14 cellular contexts compared by ENCODE assay signal in the genomic region with DNA sequence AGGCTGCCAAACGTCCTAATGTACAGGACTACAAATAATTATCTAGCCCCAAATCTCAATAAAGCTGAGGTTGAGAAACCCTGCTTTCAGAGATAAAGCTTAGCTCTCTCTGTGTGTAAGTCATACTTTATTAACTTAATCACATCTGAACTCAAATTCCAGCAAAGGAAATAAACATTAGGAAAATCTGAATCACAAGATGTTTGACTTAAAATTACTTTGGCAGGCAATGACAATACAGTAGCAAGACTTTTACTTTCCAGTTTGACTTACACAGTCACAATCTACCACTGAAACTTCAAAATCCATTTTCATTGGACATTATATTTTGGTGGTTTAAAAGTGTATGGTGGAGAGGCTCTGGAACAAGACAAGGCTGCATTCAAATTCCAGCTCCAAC. TPM values are rescaled to one million over a fixed set of nuclear protein-coding genes. Genes with fewer than 3 reads are reported as not detected.
DNase-seq lines count a peak whose midpoint lies in the region; ATAC-seq, FAIRE-seq and TF ChIP-seq lines count a peak whose summit lies in the region.
"Had no signal": no experiment of that assay in that cellular context is flagged by ENCODE, and none has a peak within 500 bp of the region (broad histone marks: within the 10 kb centered on the region; RNA-seq: fewer than 3 reads in every experiment).

No MANE protein-coding gene starts in this region.

- ATAC-seq in IMR-90 (ENCODE audit: low read depth) (peak; percentile 74), naive B cell (ENCODE audit: low read depth in 2 of 2) (no peak), sciatic nerve (no peak), pancreas (no peak)
- ATAC-seq in activated naive CD8-positive, alpha-beta T cell treated with anti-CD3 and anti-CD28 coated beads, Interleukin-2, amount 10 ng/mL, durations not matched to agents 7 days and 5 days (ENCODE audit: low read depth), result peak; percentile 43
- ATAC-seq: mucosa of descending colon had no signal

- no peaks in the 10 kb centered on the region for H3K9me3 Mint-ChIP-seq in activated naive CD8-positive, alpha-beta T cell treated with anti-CD3 and anti-CD28 coated beads, Interleukin-2, amount 10 ng/mL, durations not matched to agents 7 days and 5 days
- no peaks in the 10 kb centered on the region for H3K9me3 Mint-ChIP-seq in naive B cell

- H3K9me1 ChIP-seq in IMR-90 (ENCODE audit: insufficient read depth, low read length), result peaks cover 3% of the 10 kb centered on the region; the same call in 1 of the 2 replicates

- H3K18ac ChIP-seq in IMR-90 (ENCODE audit: low read depth, low read length), result no peak overlapping the region

- dilution Hi-C loops in IMR-90 (cut with HindIII; ENCODE audit: low sequenced_read_pairs, unreplicated experiment), result no loop called here

- no peak overlapping the region for H2BK5ac ChIP-seq in IMR-90 (ENCODE audit: low read depth, low read length, poor library complexity, severe bottlenecking)

- no CpG with 5 or more reads among the region's 1 CpG for WGBS in IMR-90 (ENCODE audit: extremely low coverage in 2 of 2, insufficient read length in 1 of 2), 2 experiments
- 29 to 56% methylated on average over 1 of the region's 1 CpG for WGBS in pancreas, 2 donors

- no peak overlapping the region for H3K14ac ChIP-seq in IMR-90 (replicated peaks; ENCODE audit: low read depth, low read length)

- H3K27ac Mint-ChIP-seq in activated naive CD8-positive, alpha-beta T cell treated with anti-CD3 and anti-CD28 coated beads, Interleukin-2, amount 10 ng/mL, durations not matched to agents 7 days and 5 days, result peak overlapping the region; percentile 77
- H3K27ac Mint-ChIP-seq in naive B cell, result no peak overlapping the region

- peak overlapping the region; percentile 63 for H3K4me3 Mint-ChIP-seq in activated naive CD8-positive, alpha-beta T cell treated with anti-CD3 and anti-CD28 coated beads, Interleukin-2, amount 10 ng/mL, durations not matched to agents 7 days and 5 days
- peak overlapping the region in 6 of 8 donors; percentile 53 to 87 (median 78) for H3K4me3 Mint-ChIP-seq in naive B cell

- BruUV-seq in IMR-90 (replicated peaks; lab: Mats Ljungman, UMichigan), result no TSS peak

- H4K5ac ChIP-seq in IMR-90 (ENCODE audit: low read depth, low read length), result no peak overlapping the region

- H3K4me1 ChIP-seq in BLaER1 (peaks cover 88% of the 10 kb centered on the region), IMR-90 (ENCODE audit: control insufficient read depth, insufficient read depth, low read length) (peaks cover 7% of the 10 kb centered on the region), pancreas (no peaks in the 10 kb centered on the region)

- H3K27me3 ChIP-seq in BLaER1 (no peaks in the 10 kb centered on the region), IMR-90 (ENCODE audit: control insufficient read depth, insufficient read depth, low read length) (no peaks in the 10 kb centered on the region), pancreas (no peaks in the 10 kb centered on the region)

- H3K27ac ChIP-seq in BLaER1 (peak overlapping the region; percentile 31; the same call in 1 of the 2 replicates), IMR-90 (ENCODE audit: insufficient read depth, low read length) (no peak overlapping the region), pancreas (no peak overlapping the region)

- no peak overlapping the region for H2AK5ac ChIP-seq in IMR-90 (ENCODE audit: low read depth, low read length)

- TF ChIP-seq CTCF in IMR-90 (conservative IDR thresholded peaks at IDR 0.05; ENCODE audit: low read depth, low read length) (no peak), pancreas (IDR thresholded peaks at IDR 0.05) (no peak)

- intact Hi-C loops in IMR-90 (cut with micrococcal nuclease), result no loop called here
- intact Hi-C loops in sciatic nerve (cut with DNase I), result no loop called here
- intact Hi-C loops in pancreas (cut with DNase I), result no loop called here

- DNase-seq in IMR-90 (peak; percentile 75), naive B cell (no peak), COR-L47 (lab: John Stamatoyannopoulos, UW) (no peak), sciatic nerve (ENCODE audit: low spot score) (no peak), pancreas (no peak), SIG-M5 (lab: John Stamatoyannopoulos, UW) (no peak)
- DNase-seq in activated naive CD8-positive, alpha-beta T cell treated with anti-CD3 and anti-CD28 coated beads, Interleukin-2, amount 10 ng/mL, durations not matched to agents 7 days and 5 days, result no peak
- DNase-seq: GF-D8; mucosa of descending colon; NCI-H1417; SHP77; stimulated activated CD4-positive, alpha-beta T cell treated with anti-CD3 and anti-CD28 coated beads, Interleukin-4, amount 100 ng/mL, for 24 hours had no signal

- no peaks in the 10 kb centered on the region for H3K27me3 Mint-ChIP-seq in activated naive CD8-positive, alpha-beta T cell treated with anti-CD3 and anti-CD28 coated beads, Interleukin-2, amount 10 ng/mL, durations not matched to agents 7 days and 5 days
- peaks cover 0 to 14% (median 12%) of the 10 kb centered on the region in 3 donors for H3K27me3 Mint-ChIP-seq in naive B cell

- peak overlapping the region; percentile 43; the same call in 1 of the 2 replicates for H3K9ac ChIP-seq in BLaER1
- H3K9ac ChIP-seq in IMR-90 (ENCODE audit: low read depth, low read length), result no peak overlapping the region

- no peak overlapping the region for H2AFZ ChIP-seq in IMR-90 (replicated peaks; ENCODE audit: low read length, poor library complexity)

- CTCF ChIA-PET in IMR-90 (lab: Yijun Ruan, JAX), result interaction anchor here (0.6 kb wide), 1 partner anchor 57 kb away, joined by 3 read pairs; no protein-coding TSS in a partner anchor

- peaks cover 24% of the 10 kb centered on the region for H3K36me3 Mint-ChIP-seq in activated naive CD8-positive, alpha-beta T cell treated with anti-CD3 and anti-CD28 coated beads, Interleukin-2, amount 10 ng/mL, durations not matched to agents 7 days and 5 days
- H3K36me3 Mint-ChIP-seq in naive B cell, result no peaks in the 10 kb centered on the region

- H4K91ac ChIP-seq in IMR-90 (ENCODE audit: insufficient read depth, low read depth, low read length), result no peak overlapping the region

- no peak overlapping the region for H3K4me3 ChIP-seq in BLaER1
- no peak overlapping the region for H3K4me3 ChIP-seq in IMR-90 (ENCODE audit: insufficient read depth, low read depth, low read length)
- no peak overlapping the region for H3K4me3 ChIP-seq in pancreas
- H3K4me3 ChIP-seq: mucosa of descending colon had no signal

- H3K4me1 Mint-ChIP-seq in activated naive CD8-positive, alpha-beta T cell treated with anti-CD3 and anti-CD28 coated beads, Interleukin-2, amount 10 ng/mL, durations not matched to agents 7 days and 5 days, result peaks cover 38% of the 10 kb centered on the region
- peaks cover 25 to 43% (median 34%) of the 10 kb centered on the region in 3 donors for H3K4me1 Mint-ChIP-seq in naive B cell

- H3K4me2 ChIP-seq in BLaER1 (peak overlapping the region; percentile 82), IMR-90 (ENCODE audit: low read depth, low read length) (peak overlapping the region; percentile 54; the same call in 1 of the 2 replicates)

- FAIRE-seq in pancreas (lab: Jason Lieb, UNC), result no peak
- FAIRE-seq: colon had no signal

- H2BK15ac ChIP-seq in IMR-90 (ENCODE audit: low read depth, low read length), result no peak overlapping the region; the same call in 2 of the 3 replicates

- no peaks in the 10 kb centered on the region for H4K20me1 ChIP-seq in BLaER1
- H4K20me1 ChIP-seq in IMR-90 (ENCODE audit: insufficient read depth, low read length), result no peaks in the 10 kb centered on the region

- POLR2A ChIA-PET in IMR-90 (lab: Charles Lee; ENCODE audit: unreplicated experiment), result interaction anchor here (0.6 kb wide), 1 partner anchor 12 kb away, joined by 3 read pairs; a partner anchor contains a TSS
- POLR2A ChIA-PET in activated naive CD8-positive, alpha-beta T cell treated with anti-CD3 and anti-CD28 coated beads, Interleukin-2, amount 10 ng/mL, durations not matched to agents 7 days and 5 days (lab: Charles Lee), result interaction anchor here (1.0 to 13.9 kb wide), 2 partner anchors 9 to 11 kb away, joined by 4 to 218 read pairs; a partner anchor contains a TSS

- H3K36me3 ChIP-seq in BLaER1 (peaks cover 6% of the 10 kb centered on the region; the same call in 1 of the 2 replicates), IMR-90 (ENCODE audit: control insufficient read depth, insufficient read depth, low read length) (no peaks in the 10 kb centered on the region), pancreas (no peaks in the 10 kb centered on the region)

- no peak overlapping the region for H3K4ac ChIP-seq in IMR-90 (ENCODE audit: low read depth, low read length)

- 0 out of 4 replicates have a peak, but pooled peaks cover 0 to 2% of the 10 kb centered on the region in 2 experiments for H3K79me1 ChIP-seq in IMR-90 (ENCODE audit: low read depth in 1 of 2, low read length in 2 of 2)

- in situ Hi-C loops in IMR-90 (cut with MboI; ENCODE audit: low sequenced_read_pairs), result no loop called here

- H3K9me3 ChIP-seq in BLaER1 (no peaks in the 10 kb centered on the region), IMR-90 (ENCODE audit: control insufficient read depth, insufficient read depth, low read length) (no peaks in the 10 kb centered on the region), pancreas (no peaks in the 10 kb centered on the region)
- H3K9me3 ChIP-seq: mucosa of descending colon had no signal

- no peak overlapping the region for H4K8ac ChIP-seq in IMR-90 (ENCODE audit: low read depth in 2 of 2, low read length in 2 of 2)

- no peak overlapping the region for H3K56ac ChIP-seq in IMR-90 (ENCODE audit: extremely low read depth, insufficient read depth, low read length)

- H2AK9ac ChIP-seq in IMR-90 (replicated peaks; ENCODE audit: low read depth, low read length, poor library complexity), result no peak overlapping the region

- H3K23ac ChIP-seq in IMR-90 (ENCODE audit: low read depth, low read length), result no peak overlapping the region

- no peak overlapping the region for H2BK120ac ChIP-seq in IMR-90 (ENCODE audit: low read depth, low read length)

- no peak overlapping the region for H2BK20ac ChIP-seq in IMR-90 (ENCODE audit: low read depth, low read length)

- no peak for TF ChIP-seq POLR2A in IMR-90 (IDR thresholded peaks at IDR 0.05; ENCODE audit: low read depth, low read length)

- TF ChIP-seq RAD21 in IMR-90 (IDR thresholded peaks at IDR 0.05; ENCODE audit: low read length), result no peak

RNA-seq across cellular contexts. Expression of a gene that starts 11.4 kb away (rescaled TPM):
- total RNA-seq in IMR-90 (2012; rRNA removed), result 4.7 and 8.4 TPM in 2 replicates
- 4.6 and 5.5 TPM in 2 replicates for polyA plus RNA-seq in IMR-90 (2012; rRNA removed)
- polyA plus RNA-seq in IMR-90 (2012; cell fraction: cytosol; rRNA removed), result 3.4 and 3.8 TPM in 2 replicates
- polyA plus RNA-seq in IMR-90 (2012; cell fraction: nucleus; rRNA removed; ENCODE audit: low replicate concordance), result 2.9 and 8.4 TPM in 2 replicates
- total RNA-seq in activated naive CD8-positive, alpha-beta T cell treated with anti-CD3 and anti-CD28 coated beads, Interleukin-2, amount 10 ng/mL, durations not matched to agents 7 days and 5 days, result 10 to 100 TPM; 23.4 to 26.2 TPM
- 10 to 100 TPM in 1 of 6 donors, 1 to 10 TPM in 5; 4.2 to 19.0 (median 7.8) TPM for polyA plus RNA-seq in naive B cell (ENCODE audit: low read depth in 6 of 6)
- 17.7 TPM for total RNA-seq in sciatic nerve
- 1 to 10 TPM; 3.3 to 7.3 (median 4.2) TPM for total RNA-seq in pancreas
- 1 to 10 TPM; 2.5 to 5.3 TPM for polyA plus RNA-seq in pancreas

RNA-seq across cellular contexts. Expression of a gene that starts 11.7 kb away (rescaled TPM):
- 30.3 and 36.1 TPM in 2 replicates for total RNA-seq in IMR-90 (2012; rRNA removed)
- polyA plus RNA-seq in IMR-90 (2012; rRNA removed), result 82.2 and 98.8 TPM in 2 replicates
- polyA plus RNA-seq in IMR-90 (2012; cell fraction: cytosol; rRNA removed), result 45.7 and 75.1 TPM in 2 replicates
- polyA plus RNA-seq in IMR-90 (2012; cell fraction: nucleus; rRNA removed; ENCODE audit: low replicate concordance), result 21.4 and 48.6 TPM in 2 replicates
- 100 to 1,000 TPM; 158 TPM for total RNA-seq in activated naive CD8-positive, alpha-beta T cell treated with anti-CD3 and anti-CD28 coated beads, Interleukin-2, amount 10 ng/mL, durations not matched to agents 7 days and 5 days
- 100 to 1,000 TPM; 271 to 327 (median 295) TPM for polyA plus RNA-seq in naive B cell (ENCODE audit: low read depth in 6 of 6)
- total RNA-seq in sciatic nerve, result 51.4 TPM
- 10 to 100 TPM; 48.5 to 81.9 (median 66.2) TPM for total RNA-seq in pancreas
- 100 to 1,000 TPM in 1 of 2 donors, 10 to 100 TPM in 1; 54.5 to 101 TPM for polyA plus RNA-seq in pancreas

Comparison
In these comparisons a context has a peak if more than half of its experiments do, and no peak if none do; other contexts are left out.
1. ATAC-seq: peak in IMR-90 (single experiment) and activated naive CD8-positive, alpha-beta T cell treated with anti-CD3 and anti-CD28 coated beads, Interleukin-2, amount 10 ng/mL, durations not matched to agents 7 days and 5 days (single experiment); none in naive B cell (0 of 2), sciatic nerve (single experiment) and pancreas (0 of 4).